12 cellular contexts compared by ENCODE assay signal in genomic region chr21:29360799-29361765, GRCh38.
DNase-seq lines count a peak whose midpoint lies in the region; ATAC-seq, FAIRE-seq and TF ChIP-seq lines count a peak whose summit lies in the region.
"Had no signal": no experiment of that assay in that cellular context is flagged by ENCODE, and none has a peak within 500 bp of the region (broad histone marks: within the 10 kb centered on the region; RNA-seq: fewer than 3 reads in every experiment).

No MANE protein-coding gene starts in this region.

- no peaks in the 10 kb centered on the region for H3K9me1 ChIP-seq in K562 (ENCODE audit: control insufficient read depth, insufficient read depth, low read length)

- H3K4me3 ChIP-seq in DND-41 (ENCODE audit: low read depth in 1 of 2, low read length in 2 of 2) (no peak overlapping the region), NB4 (ENCODE audit: low read depth, low read length) (no peak overlapping the region), K562 (no peak overlapping the region)

- TF ChIP-seq EP300 in K562 (IDR thresholded peaks at IDR 0.05; ENCODE audit: low read length) = no peak

- FAIRE-seq in K562 (lab: Jason Lieb, UNC) (peak; percentile 76), H54 (lab: Jason Lieb, UNC) (no peak)
- FAIRE-seq: frontal cortex had no signal

- H3K27ac Mint-ChIP-seq in memory B cell = peak overlapping the region; percentile 35
- H3K27ac Mint-ChIP-seq: natural killer cell had no signal

- no peak overlapping the region for H3K9ac ChIP-seq in DND-41 (ENCODE audit: low read depth, low read length)
- no peak overlapping the region for H3K9ac ChIP-seq in K562 (ENCODE audit: insufficient read depth in 1 of 2, low read depth in 2 of 2, low read length in 2 of 2)

- H3K36me3 Mint-ChIP-seq in memory B cell = peaks cover 29% of the 10 kb centered on the region

- TF ChIP-seq CTCF in DND-41 (IDR thresholded peaks at IDR 0.05; ENCODE audit: borderline replicate concordance, extremely low read depth, low read length, poor library complexity, severe bottlenecking) (peak; percentile 37), NB4 (IDR thresholded peaks at IDR 0.05; ENCODE audit: low read depth, low read length) (no peak), K562 (IDR thresholded peaks at IDR 0.05 in 2 of 3, conservative IDR thresholded peaks at IDR 0.05 in 1 of 3; ENCODE audit: insufficient read depth in 2 of 3, low read depth in 1 of 3, low read length in 3 of 3) (peak; percentile 24 to 49 (median 31); a peak in 4 of 6 replicates)

- POLR2A ChIA-PET in K562 (lab: Yijun Ruan, JAX) = interaction anchor here (0.5 to 1.0 kb wide), 3 partner anchors 59 to 288 kb away, joined by 3 to 4 read pairs (median 3); partner anchors contain the start of gene CCT8

- no peaks in the 10 kb centered on the region for H3K27me3 Mint-ChIP-seq in memory B cell

- ATAC-seq in DND-41 (ENCODE audit: insufficient read depth, low read depth) (no peak), K562 (peak; percentile 44; the same call in 1 of the 3 replicates), memory B cell (ENCODE audit: low read depth) (no peak), HG02610 (IDR thresholded peaks at IDR 0.05; ENCODE audit: unreplicated experiment) (no peak), GM19324 (IDR thresholded peaks at IDR 0.05; ENCODE audit: low FRiP score, unreplicated experiment) (no peak)
- ATAC-seq: natural killer cell had no signal

- peaks cover 12% of the 10 kb centered on the region for H3K36me3 ChIP-seq in DND-41 (ENCODE audit: insufficient read depth, low read length)
- peaks cover 23% of the 10 kb centered on the region; the same call in 2 of the 3 replicates for H3K36me3 ChIP-seq in K562 (ENCODE audit: control insufficient read depth, insufficient read depth, low read length)

- in situ Hi-C loops in K562 (cut with MboI) = no loop called here

- H4K20me1 ChIP-seq in DND-41 (ENCODE audit: insufficient read depth, low read length) (no peaks in the 10 kb centered on the region), K562 (replicated peaks; ENCODE audit: control insufficient read depth, insufficient read depth, low read length) (no peaks in the 10 kb centered on the region)

- TF ChIP-seq POLR2A in NB4 (IDR thresholded peaks at IDR 0.05; ENCODE audit: extremely low read depth, insufficient read length) = no peak
- no peak for TF ChIP-seq POLR2A in K562 (conservative IDR thresholded peaks at IDR 0.05)
- TF ChIP-seq POLR2A in H54 (IDR thresholded peaks at IDR 0.05; ENCODE audit: low read depth, low read length) = no peak

- H3K27ac ChIP-seq in DND-41 (ENCODE audit: low read length) (no peak overlapping the region), K562 (ENCODE audit: extremely low read depth, low read depth, low read length) (no peak overlapping the region)

- no TSS peak for BruUV-seq in K562 (replicated peaks; lab: Mats Ljungman, UMichigan)

- no peaks in the 10 kb centered on the region for H3K9me3 ChIP-seq in DND-41 (ENCODE audit: insufficient read depth, low read length, severe bottlenecking)
- H3K9me3 ChIP-seq in K562 (replicated peaks; ENCODE audit: control insufficient read depth, insufficient read depth, low read depth, low read length) = no peaks in the 10 kb centered on the region

- intact Hi-C loops in K562 (cut with micrococcal nuclease) = no loop called here

- 82% methylated on average over 9 of the region's 9 CpGs for WGBS in K562 (ENCODE audit: insufficient coverage, low coverage, missing lambda C conversion rate)

- no peak overlapping the region for H3K4me3 Mint-ChIP-seq in memory B cell
- H3K4me3 Mint-ChIP-seq: natural killer cell had no signal

- DNase-seq in DND-41 (no peak), NB4 (ENCODE audit: low read depth) (peak; percentile 14), K562 (ENCODE audit: extremely low read depth in 1 of 4, low spot score in 3 of 4) (no peak), memory B cell (ENCODE audit: low spot score in 2 of 2) (no peak), H54 (ENCODE audit: insufficient read length, low spot score) (no peak)
- DNase-seq: activated CD4-positive, alpha-beta T cell treated with anti-CD3 and anti-CD28 coated beads for 1 hour; GDM1; natural killer cell; NCI-H446 treated with DMSO at 0.1 percent for 48 hours had no signal

- H3K4me2 ChIP-seq in DND-41 (ENCODE audit: insufficient read depth, low read length) (no peak overlapping the region), K562 (ENCODE audit: insufficient read depth, low read length) (no peak overlapping the region)

- H3K9me3 Mint-ChIP-seq in memory B cell = no peaks in the 10 kb centered on the region
- H3K9me3 Mint-ChIP-seq: natural killer cell had no signal

- no peak for TF ChIP-seq RAD21 in K562 (CRISPR knock-in tag; conservative IDR thresholded peaks at IDR 0.05 in 1 of 2, IDR thresholded peaks at IDR 0.05 in 1 of 2)

- H3K79me2 ChIP-seq in DND-41 (ENCODE audit: insufficient read depth, low read length) (no peaks in the 10 kb centered on the region), K562 (ENCODE audit: control insufficient read depth, insufficient read depth, low read length) (no peaks in the 10 kb centered on the region)

- H2AFZ ChIP-seq in DND-41 (ENCODE audit: low read depth, low read length) = no peak overlapping the region
- no peak overlapping the region for H2AFZ ChIP-seq in K562 (ENCODE audit: low read depth, low read length)

- H3K4me1 Mint-ChIP-seq in memory B cell = peaks cover 8% of the 10 kb centered on the region

- H3K4me1 ChIP-seq in DND-41 (ENCODE audit: insufficient read depth, low read length) (no peaks in the 10 kb centered on the region), K562 (replicated peaks in 1 of 2; ENCODE audit: control insufficient read depth in 2 of 2, insufficient read depth in 2 of 2, low read length in 2 of 2) (peaks cover 0 to 7% of the 10 kb centered on the region in 2 experiments; a peak in 2 of 5 replicates)

- CTCF ChIA-PET in K562 (lab: Yijun Ruan, JAX; ENCODE audit: low intra/inter-chr PET ratio) = no interaction called here

- no peaks in the 10 kb centered on the region for H3K27me3 ChIP-seq in DND-41 (ENCODE audit: insufficient read depth, low read length, poor library complexity)
- no peaks in the 10 kb centered on the region for H3K27me3 ChIP-seq in K562 (ENCODE audit: control insufficient read depth in 2 of 2, insufficient read depth in 2 of 2, low read length in 2 of 2)

TF ChIP-seq in K562, 482 proteins besides CTCF, POLR2A, EP300 and RAD21:
- TF ChIP-seq CHD1 (IDR thresholded peaks at IDR 0.05; ENCODE audit: low read length) (no peak), POLR2AphosphoS2 (IDR thresholded peaks at IDR 0.05; ENCODE audit: low read length) (no peak), ZNF224 (CRISPR knock-in tag; IDR thresholded peaks at IDR 0.05) (no peak), CCAR2 (IDR thresholded peaks at IDR 0.05; ENCODE audit: low read depth, low read length) (no peak), HNRNPK (IDR thresholded peaks at IDR 0.05; ENCODE audit: low read depth, low read length, poor library complexity, severe bottlenecking) (no peak), TEAD1 (CRISPR knock-in tag; IDR thresholded peaks at IDR 0.05) (no peak), MTA1 (IDR thresholded peaks at IDR 0.05; ENCODE audit: borderline replicate concordance) (no peak), ETS2 (tag; IDR thresholded peaks at IDR 0.05; ENCODE audit: borderline replicate concordance, poor library complexity, severe bottlenecking) (no peak), TAF15 (IDR thresholded peaks at IDR 0.05; ENCODE audit: low read depth, low read length) (no peak), CLOCK (CRISPR knock-in tag; IDR thresholded peaks at IDR 0.05; ENCODE audit: borderline replicate concordance) (no peak), ZBTB34 (CRISPR knock-in tag; IDR thresholded peaks at IDR 0.05) (no peak)
